9 cellular contexts compared by ENCODE assay signal in genomic region chr13:46321494-46322225, GRCh38.
A peak's percentile ranks its signal among the peaks of the same experiment; 100 is the strongest.
DNase-seq lines count a peak whose midpoint lies in the region; ATAC-seq and TF ChIP-seq lines count a peak whose summit lies in the region.
"Had no signal": no experiment of that assay in that cellular context is flagged by ENCODE, and none has a peak within 500 bp of the region (broad histone marks: within the 10 kb centered on the region; RNA-seq: fewer than 3 reads in every experiment).

No MANE protein-coding gene starts in this region.

- no peak for ATAC-seq in HG02981 (IDR thresholded peaks at IDR 0.05; ENCODE audit: unreplicated experiment)

- H3K27me3 Mint-ChIP-seq in T-helper 2 cell treated with Interferon-gamma antibody and Interleukin-4, amounts not matched to agents 5 μg/mL and 100 μg/mL, for 36 hours (ENCODE audit: low read depth) = no peaks in the 10 kb centered on the region

- peak; percentile 31 to 65 (median 51) for DNase-seq in NCI-H1417 (lab: John Stamatoyannopoulos, UW)
- no peak for DNase-seq in NCI-H1417 treated with DMSO at 0.1 percent for 48 hours (lab: John Stamatoyannopoulos, UW)
- DNase-seq in T-helper 2 cell treated with Interferon-gamma antibody and Interleukin-4, amounts not matched to agents 5 μg/mL and 100 μg/mL, for 36 hours (ENCODE audit: low spot score) = peak; percentile 58
- peak in 1 of 2 donors; percentile 78 for DNase-seq in ascending aorta (ENCODE audit: low spot score in 2 of 2)
- peak; percentile 31 to 55 for DNase-seq in hippocampal formation (lab: John Stamatoyannopoulos, UW)
- DNase-seq in stimulated activated CD4-positive, alpha-beta T cell treated with anti-CD3 and anti-CD28 coated beads, Interleukin-12 subunit alpha, Interleukin-12 subunit beta, amount 100 ng/mL, for 48 hours (ENCODE audit: low read depth in 2 of 3, low spot score in 1 of 3) = peak; percentile 53 to 70 (median 55)

- no peaks in the 10 kb centered on the region for H3K4me1 ChIP-seq in ascending aorta

- no peaks in the 10 kb centered on the region for H3K36me3 ChIP-seq in ascending aorta
- H3K36me3 ChIP-seq: BLaER1 treated with 17β-estradiol and CSF1 and Interleukin-3, amounts not matched to agents 10 nM and 100 nM had no signal

- H3K9me3 ChIP-seq in ascending aorta = no peaks in the 10 kb centered on the region

- intact Hi-C loops in ascending aorta (cut with DNase I) = no loop called here

- H3K27ac Mint-ChIP-seq in T-helper 2 cell treated with Interferon-gamma antibody and Interleukin-4, amounts not matched to agents 5 μg/mL and 100 μg/mL, for 36 hours = peak overlapping the region; percentile 77

- TF ChIP-seq CTCF in LNCAP (IDR thresholded peaks at IDR 0.05) (peak; percentile 78), ascending aorta (IDR thresholded peaks at IDR 0.05) (peak; percentile 55 to 71 (median 68))

- peak overlapping the region; percentile 75 for H3K4me3 Mint-ChIP-seq in T-helper 2 cell treated with Interferon-gamma antibody and Interleukin-4, amounts not matched to agents 5 μg/mL and 100 μg/mL, for 36 hours

- no peaks in the 10 kb centered on the region for H3K9me3 Mint-ChIP-seq in T-helper 2 cell treated with Interferon-gamma antibody and Interleukin-4, amounts not matched to agents 5 μg/mL and 100 μg/mL, for 36 hours

- peaks cover 25% of the 10 kb centered on the region for H3K4me1 Mint-ChIP-seq in T-helper 2 cell treated with Interferon-gamma antibody and Interleukin-4, amounts not matched to agents 5 μg/mL and 100 μg/mL, for 36 hours (ENCODE audit: low read depth)

- no peaks in the 10 kb centered on the region for H3K27me3 ChIP-seq in ascending aorta
- H3K27me3 ChIP-seq: BLaER1 treated with 17β-estradiol and CSF1 and Interleukin-3, amounts not matched to agents 10 nM and 100 nM had no signal

- H3K27ac ChIP-seq in ascending aorta = no peak overlapping the region

- H3K36me3 Mint-ChIP-seq in T-helper 2 cell treated with Interferon-gamma antibody and Interleukin-4, amounts not matched to agents 5 μg/mL and 100 μg/mL, for 36 hours (ENCODE audit: low read depth) = peaks cover under 1% of the 10 kb centered on the region

- no peak overlapping the region for H3K4me3 ChIP-seq in ascending aorta
- H3K4me3 ChIP-seq: BLaER1 treated with 17β-estradiol and CSF1 and Interleukin-3, amounts not matched to agents 10 nM and 100 nM had no signal
